ENCODE assay signal across 1 cellular context in genomic region chr5:150322202-150322601, GRCh38.
TF ChIP-seq lines count a peak whose summit lies in the region.

No MANE protein-coding gene starts in this region.

TF ChIP-seq in IMR-90, 13 proteins besides CTCF, POLR2A, EP300 and RAD21:
- TF ChIP-seq FOS (IDR thresholded peaks at IDR 0.05; ENCODE audit: low read depth, low read length) (peak; percentile 71), BHLHE40 (IDR thresholded peaks at IDR 0.05; ENCODE audit: low read depth, low read length) (peak; percentile 35; the same call in 1 of the 2 replicates), SMC3 (IDR thresholded peaks at IDR 0.05; ENCODE audit: low read depth, low read length) (no peak)
